ENCODE assay signal across 8 cellular contexts in the genomic region with DNA sequence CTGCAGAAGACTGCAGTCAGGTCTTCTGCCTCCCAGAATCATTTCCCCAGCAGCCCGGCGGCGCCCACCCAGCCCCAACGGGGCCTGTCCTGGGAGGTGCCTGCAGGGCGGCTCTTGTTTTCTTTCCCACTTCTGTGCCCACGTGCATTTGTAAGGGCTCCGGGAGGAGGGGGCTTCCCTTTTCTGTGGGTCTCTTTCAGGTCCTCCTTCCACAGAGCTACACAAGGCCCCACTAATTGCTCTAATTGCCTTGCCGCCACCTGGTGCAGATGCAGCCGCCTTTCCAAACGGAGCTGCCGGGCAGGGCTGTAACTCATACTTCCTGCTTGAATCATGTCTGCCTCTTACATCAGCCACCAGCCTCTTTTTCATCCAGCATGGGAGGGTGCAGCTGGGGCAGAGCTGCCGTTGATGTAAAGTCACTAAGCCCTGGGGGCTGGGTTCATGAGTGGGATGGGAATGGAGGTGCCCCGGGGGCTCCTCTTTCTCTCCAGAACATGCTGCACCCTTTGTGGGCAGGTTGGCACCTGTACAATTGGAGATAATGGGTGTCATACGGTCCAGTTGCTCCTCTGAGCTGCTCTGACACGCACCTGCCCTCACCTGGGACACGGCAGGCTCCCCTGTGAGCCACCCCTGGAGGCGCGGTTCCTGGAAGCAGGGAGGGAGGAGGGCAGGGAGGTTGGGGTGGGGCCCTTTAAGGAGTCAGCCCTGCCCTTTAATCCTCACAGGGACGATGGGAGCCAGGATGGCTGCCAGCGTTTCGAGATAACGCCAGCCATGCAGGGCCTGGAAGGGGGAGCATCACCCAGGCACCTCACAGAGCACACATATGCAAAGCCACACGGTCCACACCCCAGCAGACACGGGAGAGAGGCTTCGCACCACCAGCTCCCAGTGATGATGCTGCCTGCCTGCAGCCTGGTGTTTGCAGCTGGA. TPM values are rescaled to one million over a fixed set of nuclear protein-coding genes. Genes with fewer than 3 reads are reported as not detected.
A peak's percentile ranks its signal among the peaks of the same experiment; 100 is the strongest.
DNase-seq lines count a peak whose midpoint lies in the region; ATAC-seq and TF ChIP-seq lines count a peak whose summit lies in the region.

No MANE protein-coding gene starts in this region.

- peaks cover 17% of the 10 kb centered on the region for H3K4me1 ChIP-seq in CD8-positive, alpha-beta T cell (ENCODE audit: insufficient read depth, low read length)
- peaks cover 7% of the 10 kb centered on the region for H3K4me1 ChIP-seq in HUES64 (ENCODE audit: insufficient read depth, low read length)
- H3K4me1 ChIP-seq in PC-3 (ENCODE audit: insufficient read depth, low read length) = peaks cover 18% of the 10 kb centered on the region
- H3K4me1 ChIP-seq in gastroesophageal sphincter = peaks cover 0 to 20% (median 8%) of the 10 kb centered on the region in 3 donors

- H3K27me3 ChIP-seq in CD8-positive, alpha-beta T cell (ENCODE audit: insufficient read depth, low read length) = no peaks in the 10 kb centered on the region
- no peaks in the 10 kb centered on the region for H3K27me3 ChIP-seq in HUES64 (ENCODE audit: insufficient read depth, low read length)
- H3K27me3 ChIP-seq in PC-3 (ENCODE audit: low read length) = no peaks in the 10 kb centered on the region
- no peaks in the 10 kb centered on the region for H3K27me3 ChIP-seq in gastroesophageal sphincter

- H3K9me3 ChIP-seq in CD8-positive, alpha-beta T cell (ENCODE audit: low read length) = no peaks in the 10 kb centered on the region
- H3K9me3 ChIP-seq in HUES64 (ENCODE audit: insufficient read depth, low read depth, low read length) (no peaks in the 10 kb centered on the region), PC-3 (ENCODE audit: low read length) (no peaks in the 10 kb centered on the region), gastroesophageal sphincter (no peaks in the 10 kb centered on the region)

- WGBS in HUES64 = 66% methylated on average over 25 of the region's 25 CpGs
- 0% methylated on average over 6 of the region's 25 CpGs; no CpG with 5 or more reads in 1 of the 2 donors for WGBS in gastroesophageal sphincter (ENCODE audit: low coverage in 1 of 2), 2 donors

- H3K27ac ChIP-seq in CD8-positive, alpha-beta T cell (ENCODE audit: low read depth, low read length) = peak overlapping the region; percentile 40
- no peak overlapping the region for H3K27ac ChIP-seq in HUES64 (ENCODE audit: low read depth, low read length)
- peak overlapping the region; percentile 77 for H3K27ac ChIP-seq in PC-3 (ENCODE audit: low read length)
- H3K27ac ChIP-seq in gastroesophageal sphincter = peak overlapping the region in 1 of 4 donors; percentile 13

- H3K36me3 Mint-ChIP-seq in CD8-positive, alpha-beta T cell = peaks cover 2% of the 10 kb centered on the region

- H3K27me3 Mint-ChIP-seq in CD8-positive, alpha-beta T cell (ENCODE audit: low read depth) = no peaks in the 10 kb centered on the region

- POLR2A ChIA-PET in CD8-positive, alpha-beta T cell (lab: Charles Lee) = interaction anchor here (0.9 kb wide), 1 partner anchor 28 kb away, joined by 3 read pairs; no protein-coding TSS in a partner anchor
- POLR2A ChIA-PET in PC-3 (lab: Charles Lee; ENCODE audit: unreplicated experiment) = interaction anchor here (0.5 to 0.6 kb wide), 3 partner anchors 33 to 225 kb away, joined by 3 to 4 read pairs (median 3); no protein-coding TSS in a partner anchor

- H3K9me3 Mint-ChIP-seq in CD8-positive, alpha-beta T cell = no peaks in the 10 kb centered on the region

- H4K20me1 ChIP-seq in PC-3 (ENCODE audit: low read length) = no peaks in the 10 kb centered on the region

- H3K4me3 ChIP-seq in CD8-positive, alpha-beta T cell (ENCODE audit: low read depth, low read length) = peak overlapping the region; percentile 48
- H3K4me3 ChIP-seq in HUES64 (ENCODE audit: low read length) = no peak overlapping the region
- H3K4me3 ChIP-seq in PC-3 (ENCODE audit: low read length) = peak overlapping the region; percentile 62
- peak overlapping the region in 1 of 2 donors; percentile 38 for H3K4me3 ChIP-seq in gastroesophageal sphincter

- no peak for TF ChIP-seq EP300 in gastroesophageal sphincter (IDR thresholded peaks at IDR 0.05)

- peak overlapping the region; percentile 90 for H3K4me3 Mint-ChIP-seq in CD8-positive, alpha-beta T cell

- peak in 6 of 7 experiments; percentile 20 to 77 (median 58) for DNase-seq in CD8-positive, alpha-beta T cell
- peak; percentile 68 for DNase-seq in PC-3
- DNase-seq in activated effector memory CD4-positive, alpha-beta T cell treated with Interleukin-2 at 50 U/mL for 16 hours = peak; percentile 37
- DNase-seq in posterior cingulate gyrus = peak in 7 of 10 donors; percentile 29 to 94 (median 56)

- CTCF ChIA-PET in CD8-positive, alpha-beta T cell (lab: Charles Lee) = interaction anchor here (1.4 to 3.7 kb wide), 4 partner anchors 12 to 65 kb away, joined by 3 to 21 read pairs (median 10); no protein-coding TSS in a partner anchor
- CTCF ChIA-PET in PC-3 (lab: Charles Lee) = interaction anchor here (0.6 to 1.3 kb wide), 2 partner anchors 28 to 77 kb away, joined by 3 to 6 read pairs; no protein-coding TSS in a partner anchor

- H3K36me3 ChIP-seq in CD8-positive, alpha-beta T cell (ENCODE audit: insufficient read depth, low read length) = no peaks in the 10 kb centered on the region
- H3K36me3 ChIP-seq in HUES64 (ENCODE audit: insufficient read depth, low read length) (no peaks in the 10 kb centered on the region), PC-3 (ENCODE audit: low read depth, low read length) (no peaks in the 10 kb centered on the region), gastroesophageal sphincter (no peaks in the 10 kb centered on the region)

- no peak for TF ChIP-seq CTCF in CD8-positive, alpha-beta T cell (IDR thresholded peaks at IDR 0.05)
- no peak for TF ChIP-seq CTCF in PC-3 (conservative IDR thresholded peaks at IDR 0.05; ENCODE audit: low read depth, low read length)
- no peak for TF ChIP-seq CTCF in gastroesophageal sphincter (IDR thresholded peaks at IDR 0.05)

- no peaks in the 10 kb centered on the region for H3K79me2 ChIP-seq in PC-3 (ENCODE audit: low read length)

- peak overlapping the region; percentile 85 for H3K4me2 ChIP-seq in PC-3 (ENCODE audit: low read length)

- no peaks in the 10 kb centered on the region for H3F3A ChIP-seq in PC-3 (ENCODE audit: low read length, unreplicated experiment)

- H3K4me1 Mint-ChIP-seq in CD8-positive, alpha-beta T cell (ENCODE audit: low read depth) = peaks cover 12% of the 10 kb centered on the region

- peak overlapping the region; percentile 53 for H3K9ac ChIP-seq in HUES64 (ENCODE audit: low read depth, low read length)
- H3K9ac ChIP-seq in PC-3 (ENCODE audit: low read length) = peak overlapping the region; percentile 68

- ATAC-seq in CD8-positive, alpha-beta T cell = peak; percentile 84
- ATAC-seq in PC-3 (peak; percentile 88), gastroesophageal sphincter (peak; percentile 69), HG02763 (IDR thresholded peaks at IDR 0.05; ENCODE audit: unreplicated experiment) (no peak), HG02610 (IDR thresholded peaks at IDR 0.05; ENCODE audit: unreplicated experiment) (no peak)

- H2AFZ ChIP-seq in PC-3 (ENCODE audit: low read length) = peak overlapping the region; percentile 85

- intact Hi-C loops in CD8-positive, alpha-beta T cell (cut with DNase I, micrococcal nuclease) = no loop called here
- intact Hi-C loops in PC-3 (cut with micrococcal nuclease) (no loop called here), posterior cingulate gyrus (cut with DNase I) (no loop called here)

- peak overlapping the region; percentile 93 for H3K27ac Mint-ChIP-seq in CD8-positive, alpha-beta T cell

- H3K9me2 ChIP-seq in PC-3 (replicated peaks; ENCODE audit: low read length) = no peaks in the 10 kb centered on the region

- TF ChIP-seq POLR2A in gastroesophageal sphincter (IDR thresholded peaks at IDR 0.05) = no peak

- TSS peak; percentile 70 for BruUV-seq in PC-3 (replicated peaks; lab: Mats Ljungman, UMichigan)

RNA-seq across cellular contexts. Expression of gene KLHDC4, which starts 41.1 kb away (rescaled TPM):
- 10 to 100 TPM; 74.0 to 81.6 TPM for total RNA-seq in CD8-positive, alpha-beta T cell
- 30.0 TPM for polyA plus RNA-seq in HUES64 (2013, experiment 1 of 2)
- polyA plus RNA-seq in HUES64 (2013, experiment 2 of 2) = 25.1 TPM
- 36.3 and 68.2 TPM in 2 replicates for total RNA-seq in PC-3 (2014; rRNA removed)
- 10 to 100 TPM in 3 of 4 donors, 1 to 10 TPM in 1; 9.8 to 33.8 (median 24.4) TPM for total RNA-seq in gastroesophageal sphincter

Comparison
In these comparisons a context has a peak if more than half of its experiments do, and no peak if none do; other contexts are left out.
1. ATAC-seq: peak in CD8-positive, alpha-beta T cell (single experiment), PC-3 (single experiment) and gastroesophageal sphincter (single experiment); none in HG02763 (single experiment) and HG02610 (single experiment).
2. Peak in every context shown above with its lines, with median percentiles within 50 percentile points of each other: DNase-seq.